ENCODE assay signal across 8 cellular contexts in genomic region chr12:100128509-100128908, GRCh38. TPM values are rescaled to one million over a fixed set of nuclear protein-coding genes. Genes with fewer than 3 reads are reported as not detected.
DNase-seq lines count a peak whose midpoint lies in the region; ATAC-seq, FAIRE-seq and TF ChIP-seq lines count a peak whose summit lies in the region.

No MANE protein-coding gene starts in this region.

- H4K20me1 ChIP-seq in hepatocyte (ENCODE audit: insufficient read depth, poor library complexity, severe bottlenecking) = peaks cover 13% of the 10 kb centered on the region

- no peak for FAIRE-seq in GM19239 (lab: Jason Lieb, UNC)

- 0% methylated on average over 1 of the region's 1 CpG for WGBS in hepatocyte (ENCODE audit: low lambda C conversion rate, missing lambda C conversion rate)

- peak; percentile 89 for ATAC-seq in upper lobe of right lung

- H3K9me3 ChIP-seq in WERI-Rb-1 (ENCODE audit: severe bottlenecking) (no peaks in the 10 kb centered on the region), hepatocyte (ENCODE audit: low read depth) (no peaks in the 10 kb centered on the region), upper lobe of right lung (no peaks in the 10 kb centered on the region)

- peak overlapping the region; percentile 39 for H3K4me2 ChIP-seq in hepatocyte

- intact Hi-C loops in upper lobe of right lung (cut with DNase I) = no loop called here
- intact Hi-C loops in posterior vena cava (cut with DNase I) = no loop called here

- H3K79me2 ChIP-seq in hepatocyte = peaks cover 93% of the 10 kb centered on the region

- peaks cover 10% of the 10 kb centered on the region for H3K4me1 ChIP-seq in hepatocyte (ENCODE audit: insufficient read depth)
- H3K4me1 ChIP-seq in upper lobe of right lung = peaks cover 19% of the 10 kb centered on the region

- no peak overlapping the region for H3K4me3 ChIP-seq in WERI-Rb-1 (ENCODE audit: low read depth, low read length)
- H3K4me3 ChIP-seq in hepatocyte = no peak overlapping the region
- no peak overlapping the region for H3K4me3 ChIP-seq in upper lobe of right lung

- peak; percentile 24 for TF ChIP-seq CTCF in C4-2B (conservative IDR thresholded peaks at IDR 0.05)
- TF ChIP-seq CTCF in WERI-Rb-1 (IDR thresholded peaks at IDR 0.05; ENCODE audit: low read depth, low read length) = peak; percentile 24; the same call in 1 of the 2 replicates
- TF ChIP-seq CTCF in hepatocyte (IDR thresholded peaks at IDR 0.05; ENCODE audit: poor library complexity) = peak; percentile 33
- TF ChIP-seq CTCF in upper lobe of right lung (IDR thresholded peaks at IDR 0.05) = peak; percentile 34

- H3K27ac ChIP-seq in C4-2B (no peak overlapping the region), WERI-Rb-1 (no peak overlapping the region), hepatocyte (peak overlapping the region; percentile 43), upper lobe of right lung (peak overlapping the region; percentile 7)

- peak; percentile 20 for DNase-seq in HT-29 (ENCODE audit: low spot score)
- DNase-seq in WERI-Rb-1 = no peak
- peak; percentile 31 for DNase-seq in hepatocyte (ENCODE audit: low spot score)
- DNase-seq in upper lobe of right lung = no peak
- no peak for DNase-seq in COLO829 (ENCODE audit: low spot score)
- DNase-seq in GM19239 (ENCODE audit: insufficient read length, low spot score) = no peak
- DNase-seq in posterior vena cava (ENCODE audit: low spot score) = no peak

- no peak overlapping the region for H2AFZ ChIP-seq in hepatocyte

- H3K9me2 ChIP-seq in hepatocyte (replicated peaks; ENCODE audit: insufficient read depth) = no peaks in the 10 kb centered on the region

- no peaks in the 10 kb centered on the region for H3K27me3 ChIP-seq in WERI-Rb-1 (ENCODE audit: insufficient read depth, low read depth, severe bottlenecking)
- no peaks in the 10 kb centered on the region for H3K27me3 ChIP-seq in hepatocyte
- no peaks in the 10 kb centered on the region for H3K27me3 ChIP-seq in upper lobe of right lung

- H3K36me3 ChIP-seq in WERI-Rb-1 (peaks cover 3% of the 10 kb centered on the region; the same call in 1 of the 2 replicates), hepatocyte (replicated peaks; ENCODE audit: insufficient read depth, low read depth) (no peaks in the 10 kb centered on the region), upper lobe of right lung (no peaks in the 10 kb centered on the region)

RNA-seq across cellular contexts. Expression of gene BLTP3B, which starts 14.2 kb away (rescaled TPM):
- total RNA-seq in HT-29 (2014; rRNA removed; shearing (Covaris generic)) = 13.4 and 14.4 TPM in 2 replicates
- total RNA-seq in hepatocyte (30.1 and 31.8 TPM in 2 replicates), upper lobe of right lung (22.0 TPM), posterior vena cava (10 to 100 TPM; 45.0 to 88.6 TPM)
- 6.0 and 11.0 TPM in 2 replicates for polyA plus RNA-seq in hepatocyte

Comparison
In these comparisons a context has a peak if more than half of its experiments do, and no peak if none do; other contexts are left out.
1. H3K27ac ChIP-seq: peak in hepatocyte (single experiment) and upper lobe of right lung (single experiment); none in C4-2B (single experiment) and WERI-Rb-1 (single experiment).
2. DNase-seq: peak in HT-29 (single experiment) and hepatocyte (single experiment); none in WERI-Rb-1 (single experiment), upper lobe of right lung (single experiment), COLO829 (single experiment), GM19239 (single experiment) and posterior vena cava (single experiment).
3. Peak in every context shown above with its lines, with median percentiles within 50 percentile points of each other: CTCF ChIP-seq.